Comparison of ENCODE assay signal across 10 cellular contexts in genomic region chr3:317012-317411, GRCh38.
"Had no signal": no experiment of that assay in that cellular context is flagged by ENCODE, and none has a peak within 500 bp of the region (broad histone marks: within the 10 kb centered on the region; RNA-seq: fewer than 3 reads in every experiment).

No MANE protein-coding gene starts in this region.

- FAIRE-seq: H1, H54, K562 had no signal

- H2AFZ ChIP-seq: GM23338 had no signal

- DNase-seq: H9, HCEC 1CT, HFFc6, IMR-90, KG1 had no signal

- H3K4me2 ChIP-seq: GM23338 had no signal

- H3K9me3 Mint-ChIP-seq: H9 had no signal

- H3K27ac Mint-ChIP-seq: GM23338, H9, HFFc6 had no signal

- H3K4me1 Mint-ChIP-seq: GM23338, H9 had no signal

- H3K4me3 ChIP-seq: GM23338, K562 had no signal

- H3K27ac ChIP-seq: HL-60 had no signal

- ATAC-seq: GM23338, K562 had no signal

- H3K4me3 Mint-ChIP-seq: GM23338, H9, HFFc6 had no signal
